In the genomic region with DNA sequence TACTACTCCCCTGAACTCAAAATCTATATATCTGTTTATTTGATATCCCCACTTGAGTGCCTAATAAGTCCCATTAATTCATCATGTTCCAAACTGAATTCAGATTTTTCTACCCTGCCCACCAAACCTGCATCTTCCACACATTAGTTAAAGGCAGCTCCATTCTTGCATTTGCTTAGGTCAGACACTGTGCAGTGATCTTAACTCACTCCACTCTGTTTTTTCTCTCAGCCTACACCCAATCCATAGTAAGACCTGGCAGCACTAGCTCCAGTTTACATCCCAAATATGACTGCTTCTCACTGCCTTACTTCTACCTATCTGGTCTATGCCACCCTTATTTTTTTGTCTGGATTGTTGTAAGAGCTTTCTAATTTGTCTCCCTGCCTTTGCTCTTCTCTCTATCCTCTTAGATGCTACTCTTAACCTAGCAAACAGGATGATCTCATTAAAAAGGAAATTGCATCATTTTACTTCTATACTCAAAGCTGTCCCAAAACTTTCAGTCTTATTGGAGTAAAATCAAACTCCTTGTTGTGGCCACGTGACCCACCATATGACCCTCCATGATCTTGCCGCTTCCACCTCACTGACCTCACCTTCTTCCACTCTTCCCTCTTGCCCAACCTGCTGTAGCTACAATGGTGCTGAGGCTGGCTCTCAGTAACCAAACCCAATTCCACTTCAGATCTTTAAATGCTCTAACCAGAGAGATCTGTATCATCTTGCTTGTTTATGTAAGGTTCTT, we compare ENCODE assay signal across 16 cellular contexts.
DNase-seq lines count a peak whose midpoint lies in the region; ATAC-seq, FAIRE-seq and TF ChIP-seq lines count a peak whose summit lies in the region.
"Had no signal": no experiment of that assay in that cellular context is flagged by ENCODE, and none has a peak within 500 bp of the region (broad histone marks: within the 10 kb centered on the region; RNA-seq: fewer than 3 reads in every experiment).

No MANE protein-coding gene starts in this region.

- H3K9ac ChIP-seq in K562 (ENCODE audit: insufficient read depth in 1 of 2, low read depth in 2 of 2, low read length in 2 of 2): no peak overlapping the region

- no peak overlapping the region for H3K27ac ChIP-seq in K562 (ENCODE audit: extremely low read depth, low read depth, low read length)
- H3K27ac ChIP-seq: left ventricle myocardium inferior, ovary, thoracic aorta had no signal

- no peak for TF ChIP-seq RAD21 in K562 (CRISPR knock-in tag; conservative IDR thresholded peaks at IDR 0.05 in 1 of 2, IDR thresholded peaks at IDR 0.05 in 1 of 2)

- no peak overlapping the region; the same call in 1 of the 2 replicates for H3K4me2 ChIP-seq in K562 (ENCODE audit: insufficient read depth, low read length)

- no peak for TF ChIP-seq POLR2A in K562 (conservative IDR thresholded peaks at IDR 0.05)

- POLR2A ChIA-PET in K562 (lab: Yijun Ruan, JAX): interaction anchor here (1.0 to 1.4 kb wide), 2 partner anchors 10 kb away, joined by 3 to 4 read pairs; no protein-coding TSS in a partner anchor

- DNase-seq in AG10803 (ENCODE audit: low read depth): peak; percentile 7
- DNase-seq in NCI-H510A (lab: John Stamatoyannopoulos, UW): peak; percentile 34
- no peak for DNase-seq in K562 (ENCODE audit: extremely low read depth in 1 of 4, low spot score in 3 of 4)
- no peak for DNase-seq in NCI-H748 treated with DMSO at 0.1 percent for 48 hours (lab: John Stamatoyannopoulos, UW)
- no peak for DNase-seq in AML-193 (lab: John Stamatoyannopoulos, UW)
- DNase-seq: endodermal cell, H9, left ventricle myocardium inferior, NCI-H226, ovary had no signal

- BruUV-seq in K562 (replicated peaks; lab: Mats Ljungman, UMichigan): no TSS peak

- H3K4me1 ChIP-seq in K562 (replicated peaks in 1 of 2; ENCODE audit: control insufficient read depth in 2 of 2, insufficient read depth in 2 of 2, low read length in 2 of 2): no peaks in the 10 kb centered on the region
- H3K4me1 ChIP-seq: left ventricle myocardium inferior had no signal

- 19% methylated on average over 2 of the region's 2 CpGs for WGBS in K562 (ENCODE audit: insufficient coverage, low coverage, missing lambda C conversion rate)

- CTCF ChIA-PET in K562 (lab: Yijun Ruan, JAX; ENCODE audit: low intra/inter-chr PET ratio): no interaction called here

- intact Hi-C loops in K562 (cut with micrococcal nuclease): no loop called here

- no peak for TF ChIP-seq EP300 in K562 (IDR thresholded peaks at IDR 0.05; ENCODE audit: low read length)

- peak; percentile 78 for FAIRE-seq in G401.6 (lab: Jason Lieb, UNC)
- FAIRE-seq in K562 (lab: Jason Lieb, UNC): no peak
- FAIRE-seq: TTC549 had no signal

- H3K4me3 ChIP-seq in AG10803 (ENCODE audit: low read length) (no peak overlapping the region), K562 (no peak overlapping the region)
- H3K4me3 ChIP-seq: left ventricle myocardium inferior, ovary, thoracic aorta had no signal

- TF ChIP-seq CTCF in AG10803 (conservative IDR thresholded peaks at IDR 0.05; ENCODE audit: low read length): no peak
- no peak for TF ChIP-seq CTCF in K562 (IDR thresholded peaks at IDR 0.05 in 2 of 3, conservative IDR thresholded peaks at IDR 0.05 in 1 of 3; ENCODE audit: insufficient read depth in 2 of 3, low read depth in 1 of 3, low read length in 3 of 3)

- no peaks in the 10 kb centered on the region for H3K36me3 ChIP-seq in K562 (ENCODE audit: control insufficient read depth, insufficient read depth, low read length)
- H3K36me3 ChIP-seq: left ventricle myocardium inferior, ovary, thoracic aorta had no signal

- H4K20me1 ChIP-seq in K562 (replicated peaks; ENCODE audit: control insufficient read depth, insufficient read depth, low read length): no peaks in the 10 kb centered on the region

- H2AFZ ChIP-seq in K562 (ENCODE audit: low read depth, low read length): no peak overlapping the region

- no peaks in the 10 kb centered on the region for H3K9me1 ChIP-seq in K562 (ENCODE audit: control insufficient read depth, insufficient read depth, low read length)

- no peaks in the 10 kb centered on the region for H3K79me2 ChIP-seq in K562 (ENCODE audit: control insufficient read depth, insufficient read depth, low read length)

- in situ Hi-C loops in K562 (cut with MboI): no loop called here

- no peaks in the 10 kb centered on the region for H3K27me3 ChIP-seq in K562 (ENCODE audit: control insufficient read depth in 2 of 2, insufficient read depth in 2 of 2, low read length in 2 of 2)
- H3K27me3 ChIP-seq: ovary had no signal

- no peaks in the 10 kb centered on the region for H3K9me3 ChIP-seq in K562 (replicated peaks; ENCODE audit: control insufficient read depth, insufficient read depth, low read depth, low read length)
- H3K9me3 ChIP-seq: left ventricle myocardium inferior, ovary, thoracic aorta had no signal

- peak; percentile 51 for ATAC-seq in K562
- ATAC-seq in HG03521 (IDR thresholded peaks at IDR 0.05; ENCODE audit: unreplicated experiment): no peak
- no peak for ATAC-seq in GM19395 (IDR thresholded peaks at IDR 0.05; ENCODE audit: unreplicated experiment)
- ATAC-seq: SK-N-SH treated with all-trans-retinoic acid at 6 μM for 48 hours had no signal

TF ChIP-seq in K562, 482 proteins besides CTCF, POLR2A, EP300 and RAD21 (continues in another document):
- no peak for TF ChIP-seq ESRRA (IDR thresholded peaks at IDR 0.05; ENCODE audit: borderline replicate concordance, low read depth)
- no peak for TF ChIP-seq KLF6 (CRISPR knock-in tag; IDR thresholded peaks at IDR 0.05; ENCODE audit: borderline replicate concordance)
- no peak for TF ChIP-seq SIX5 (IDR thresholded peaks at IDR 0.05; ENCODE audit: borderline replicate concordance in 1 of 2, insufficient read depth in 1 of 2, low read depth in 1 of 2, low read length in 2 of 2)
- TF ChIP-seq MAFF (IDR thresholded peaks at IDR 0.05; ENCODE audit: low read length): no peak
- TF ChIP-seq MCM3 (IDR thresholded peaks at IDR 0.05): no peak
- TF ChIP-seq, protein P1, sequence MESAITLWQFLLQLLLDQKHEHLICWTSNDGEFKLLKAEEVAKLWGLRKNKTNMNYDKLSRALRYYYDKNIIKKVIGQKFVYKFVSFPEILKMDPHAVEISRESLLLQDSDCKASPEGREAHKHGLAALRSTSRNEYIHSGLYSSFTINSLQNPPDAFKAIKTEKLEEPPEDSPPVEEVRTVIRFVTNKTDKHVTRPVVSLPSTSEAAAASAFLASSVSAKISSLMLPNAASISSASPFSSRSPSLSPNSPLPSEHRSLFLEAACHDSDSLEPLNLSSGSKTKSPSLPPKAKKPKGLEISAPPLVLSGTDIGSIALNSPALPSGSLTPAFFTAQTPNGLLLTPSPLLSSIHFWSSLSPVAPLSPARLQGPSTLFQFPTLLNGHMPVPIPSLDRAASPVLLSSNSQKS (CRISPR knock-in tag; IDR thresholded peaks at IDR 0.05): no peak
- no peak for TF ChIP-seq ZNF274 (IDR thresholded peaks at IDR 0.05; ENCODE audit: borderline replicate concordance, low read depth, low read length)
- TF ChIP-seq, protein P2, sequence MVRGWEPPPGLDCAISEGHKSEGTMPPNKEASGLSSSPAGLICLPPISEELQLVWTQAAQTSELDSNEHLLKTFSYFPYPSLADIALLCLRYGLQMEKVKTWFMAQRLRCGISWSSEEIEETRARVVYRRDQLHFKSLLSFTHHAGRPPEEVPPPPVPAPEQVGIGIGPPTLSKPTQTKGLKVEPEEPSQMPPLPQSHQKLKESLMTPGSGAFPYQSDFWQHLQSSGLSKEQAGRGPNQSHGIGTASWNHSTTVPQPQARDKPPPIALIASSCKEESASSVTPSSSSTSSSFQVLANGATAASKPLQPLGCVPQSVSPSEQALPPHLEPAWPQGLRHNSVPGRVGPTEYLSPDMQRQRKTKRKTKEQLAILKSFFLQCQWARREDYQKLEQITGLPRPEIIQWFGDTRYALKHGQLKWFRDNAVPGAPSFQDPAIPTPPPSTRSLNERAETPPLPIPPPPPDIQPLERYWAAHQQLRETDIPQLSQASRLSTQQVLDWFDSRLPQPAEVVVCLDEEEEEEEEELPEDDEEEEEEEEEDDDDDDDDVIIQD (CRISPR knock-in tag; IDR thresholded peaks at IDR 0.05): no peak
- TF ChIP-seq, protein P3, sequence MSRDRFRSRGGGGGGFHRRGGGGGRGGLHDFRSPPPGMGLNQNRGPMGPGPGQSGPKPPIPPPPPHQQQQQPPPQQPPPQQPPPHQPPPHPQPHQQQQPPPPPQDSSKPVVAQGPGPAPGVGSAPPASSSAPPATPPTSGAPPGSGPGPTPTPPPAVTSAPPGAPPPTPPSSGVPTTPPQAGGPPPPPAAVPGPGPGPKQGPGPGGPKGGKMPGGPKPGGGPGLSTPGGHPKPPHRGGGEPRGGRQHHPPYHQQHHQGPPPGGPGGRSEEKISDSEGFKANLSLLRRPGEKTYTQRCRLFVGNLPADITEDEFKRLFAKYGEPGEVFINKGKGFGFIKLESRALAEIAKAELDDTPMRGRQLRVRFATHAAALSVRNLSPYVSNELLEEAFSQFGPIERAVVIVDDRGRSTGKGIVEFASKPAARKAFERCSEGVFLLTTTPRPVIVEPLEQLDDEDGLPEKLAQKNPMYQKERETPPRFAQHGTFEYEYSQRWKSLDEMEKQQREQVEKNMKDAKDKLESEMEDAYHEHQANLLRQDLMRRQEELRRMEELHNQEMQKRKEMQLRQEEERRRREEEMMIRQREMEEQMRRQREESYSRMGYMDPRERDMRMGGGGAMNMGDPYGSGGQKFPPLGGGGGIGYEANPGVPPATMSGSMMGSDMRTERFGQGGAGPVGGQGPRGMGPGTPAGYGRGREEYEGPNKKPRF (IDR thresholded peaks at IDR 0.05; ENCODE audit: low read depth, low read length): no peak
- no peak for TF ChIP-seq ZEB2 (IDR thresholded peaks at IDR 0.05)
- no peak for TF ChIP-seq ZNF140 (CRISPR knock-in tag; IDR thresholded peaks at IDR 0.05)
- no peak for TF ChIP-seq NFATC3 (IDR thresholded peaks at IDR 0.05)
- peak; percentile 73; the same call in 1 of the 2 replicates for TF ChIP-seq ATF7 (IDR thresholded peaks at IDR 0.05)
- TF ChIP-seq CBX1 (IDR thresholded peaks at IDR 0.05; ENCODE audit: low read depth): no peak
- no peak for TF ChIP-seq POLR3G (IDR thresholded peaks at IDR 0.05; ENCODE audit: extremely low read depth, insufficient read length, insufficient replicate concordance)
- no peak for TF ChIP-seq ZC3H4 (CRISPR knock-in tag; IDR thresholded peaks at IDR 0.05; ENCODE audit: borderline replicate concordance)

Comparison
In these comparisons a context has a peak if more than half of its experiments do, and no peak if none do; other contexts are left out.
1. DNase-seq: peak in AG10803 (single experiment) and NCI-H510A (single experiment); none in K562 (0 of 4), NCI-H748 treated with DMSO at 0.1 percent for 48 hours (single experiment) and AML-193 (0 of 2).